ENCODE assay signal across 14 cellular contexts in the genomic region with DNA sequence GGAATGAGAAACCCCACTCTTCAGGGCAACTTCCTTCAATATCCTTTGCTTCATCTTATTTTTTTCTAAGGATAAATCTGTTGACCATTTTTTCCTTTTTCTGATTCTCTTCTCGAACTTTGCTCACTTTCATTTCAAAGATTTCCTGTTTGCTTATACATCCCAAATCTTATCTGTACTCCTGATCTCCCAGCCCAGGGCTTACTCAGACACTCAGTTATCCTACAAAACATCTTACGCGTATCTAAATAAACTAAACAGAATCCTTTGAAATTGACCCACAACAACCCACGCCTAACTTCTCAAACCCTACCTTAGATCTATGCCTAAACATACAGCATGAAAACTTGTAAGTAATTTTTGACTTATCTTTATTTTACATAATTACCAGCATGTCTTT.
DNase-seq lines count a peak whose midpoint lies in the region; ATAC-seq, FAIRE-seq and TF ChIP-seq lines count a peak whose summit lies in the region.
"Had no signal": no experiment of that assay in that cellular context is flagged by ENCODE, and none has a peak within 500 bp of the region (broad histone marks: within the 10 kb centered on the region; RNA-seq: fewer than 3 reads in every experiment).

No MANE protein-coding gene starts in this region.

- no peak overlapping the region for H3K14ac ChIP-seq in neuronal stem cell (ENCODE audit: low read length)

- 16% methylated on average over 4 of the region's 4 CpGs for WGBS in A549 (ENCODE audit: missing lambda C conversion rate)
- WGBS in neuronal stem cell (ENCODE audit: extremely low coverage in 2 of 2, insufficient read length in 2 of 2, insufficient replicate concordance in 1 of 2), 2 donors: 100% methylated on average over 3 of the region's 4 CpGs; no CpG with 5 or more reads in 1 of the 2 donors

- H2BK12ac ChIP-seq in neuronal stem cell (ENCODE audit: low read length): no peak overlapping the region

- H4K91ac ChIP-seq in neuronal stem cell (ENCODE audit: low read depth, low read length, poor library complexity): no peak overlapping the region

- intact Hi-C loops in Caco-2 (cut with micrococcal nuclease; ENCODE audit: unreplicated experiment): no loop called here
- intact Hi-C loops in Panc1 (cut with micrococcal nuclease; ENCODE audit: unreplicated experiment): no loop called here

- no peak for TF ChIP-seq RAD21 in A549 (conservative IDR thresholded peaks at IDR 0.05 in 1 of 2, IDR thresholded peaks at IDR 0.05 in 1 of 2)

- no peaks in the 10 kb centered on the region for H3K9me3 Mint-ChIP-seq in Caco-2 (ENCODE audit: unreplicated experiment)
- H3K9me3 Mint-ChIP-seq: H9 had no signal

- TF ChIP-seq CTCF in A549 (IDR thresholded peaks at IDR 0.05) (no peak), Caco-2 (IDR thresholded peaks at IDR 0.05; ENCODE audit: insufficient read depth in 1 of 2, low read depth in 1 of 2, low read length in 1 of 2, severe bottlenecking in 1 of 2, unreplicated experiment in 1 of 2) (no peak), Panc1 (IDR thresholded peaks at IDR 0.05) (no peak), fibroblast of villous mesenchyme (IDR thresholded peaks at IDR 0.05; ENCODE audit: insufficient read depth, low read depth, low read length) (no peak)

- peaks cover 5% of the 10 kb centered on the region; the same call in 1 of the 2 replicates for H3K36me3 ChIP-seq in Caco-2 (ENCODE audit: control insufficient read depth, insufficient read depth, low read length)
- no peaks in the 10 kb centered on the region for H3K36me3 ChIP-seq in Panc1 (ENCODE audit: control insufficient read depth, insufficient read depth, low read length)
- H3K36me3 ChIP-seq in effector memory CD4-positive, alpha-beta T cell (ENCODE audit: control insufficient read depth, insufficient read depth, low read length): no peaks in the 10 kb centered on the region
- no peaks in the 10 kb centered on the region for H3K36me3 ChIP-seq in neuronal stem cell (replicated peaks in 1 of 2; ENCODE audit: control insufficient read depth in 2 of 2, insufficient read depth in 2 of 2, low read length in 2 of 2)

- H3K4me1 ChIP-seq in A549 (peaks cover 70% of the 10 kb centered on the region), Caco-2 (peaks cover 49% of the 10 kb centered on the region), Panc1 (ENCODE audit: control insufficient read depth, insufficient read depth, low read length) (peaks cover 9% of the 10 kb centered on the region), neuronal stem cell (ENCODE audit: control insufficient read depth in 2 of 2, insufficient read depth in 1 of 2, low read depth in 1 of 2, low read length in 2 of 2) (peaks cover 0 to 1% of the 10 kb centered on the region in 2 donors)
- no peaks in the 10 kb centered on the region for H3K4me1 ChIP-seq in effector memory CD4-positive, alpha-beta T cell (ENCODE audit: control insufficient read depth, insufficient read depth, low read length, poor library complexity, severe bottlenecking)

- H2BK5ac ChIP-seq in neuronal stem cell (ENCODE audit: low read length): no peak overlapping the region

- POLR2A ChIA-PET in A549 (lab: Yijun Ruan, JAX): no interaction called here
- POLR2A ChIA-PET in Caco-2 (lab: Charles Lee): no interaction called here
- POLR2A ChIA-PET in Panc1 (lab: Charles Lee): no interaction called here

- no peak overlapping the region for H3K4ac ChIP-seq in neuronal stem cell (ENCODE audit: low read length)

- BruUV-seq in Caco-2 (replicated peaks; lab: Mats Ljungman, UMichigan): no TSS peak
- no TSS peak for BruUV-seq in Panc1 (replicated peaks; lab: Mats Ljungman, UMichigan)

- H2AFZ ChIP-seq in neuronal stem cell (ENCODE audit: low read length): no peak overlapping the region

- no peak overlapping the region for H3K23ac ChIP-seq in neuronal stem cell (ENCODE audit: low read depth, low read length, poor library complexity)

- TF ChIP-seq POLR2A in A549 (IDR thresholded peaks at IDR 0.05; ENCODE audit: low read length): no peak

- no peak overlapping the region for H2BK15ac ChIP-seq in neuronal stem cell (ENCODE audit: low read length)

- H3K4me2 ChIP-seq in A549 (peak overlapping the region; percentile 68), neuronal stem cell (ENCODE audit: insufficient read depth, low read length, poor library complexity, severe bottlenecking) (no peak overlapping the region)

- no peak overlapping the region for H3K4me3 ChIP-seq in A549
- H3K4me3 ChIP-seq in Caco-2 (ENCODE audit: low read depth, low read length): no peak overlapping the region
- H3K4me3 ChIP-seq in Panc1 (ENCODE audit: low read depth in 2 of 2, low read length in 2 of 2): no peak overlapping the region
- H3K4me3 ChIP-seq in fibroblast of villous mesenchyme (ENCODE audit: low read depth, low read length): no peak overlapping the region
- no peak overlapping the region for H3K4me3 ChIP-seq in effector memory CD4-positive, alpha-beta T cell (ENCODE audit: insufficient read depth, low read depth, low read length, poor library complexity, severe bottlenecking)
- no peak overlapping the region for H3K4me3 ChIP-seq in neuronal stem cell (ENCODE audit: low read length in 2 of 2)

- H3K9me3 ChIP-seq in A549 (no peaks in the 10 kb centered on the region), Caco-2 (no peaks in the 10 kb centered on the region), Panc1 (ENCODE audit: control insufficient read depth, insufficient read depth, low read depth, low read length) (no peaks in the 10 kb centered on the region), neuronal stem cell (replicated peaks in 1 of 2; ENCODE audit: control insufficient read depth in 2 of 2, insufficient read depth in 1 of 2, low read depth in 1 of 2, low read length in 2 of 2) (peaks cover 0 to 5% of the 10 kb centered on the region in 2 donors)
- H3K9me3 ChIP-seq in effector memory CD4-positive, alpha-beta T cell (ENCODE audit: control insufficient read depth, low read length): no peaks in the 10 kb centered on the region

- H3K9ac ChIP-seq in neuronal stem cell (ENCODE audit: low read depth, low read length, poor library complexity): no peak overlapping the region

- peak overlapping the region; percentile 78 for H3K27ac Mint-ChIP-seq in Caco-2 (ENCODE audit: unreplicated experiment)
- H3K27ac Mint-ChIP-seq: B cell, H9 had no signal

- H3K18ac ChIP-seq in neuronal stem cell (ENCODE audit: low read length): no peak overlapping the region

- peaks cover 29% of the 10 kb centered on the region for H3K36me3 Mint-ChIP-seq in Caco-2 (ENCODE audit: insufficient read depth, unreplicated experiment)

- no peaks in the 10 kb centered on the region for H3K79me1 ChIP-seq in neuronal stem cell (ENCODE audit: low read depth, low read length)

- TF ChIP-seq EP300 in A549 (IDR thresholded peaks at IDR 0.05): no peak

- H3K4me1 Mint-ChIP-seq in Caco-2 (ENCODE audit: low read depth, unreplicated experiment): peaks cover 35% of the 10 kb centered on the region
- H3K4me1 Mint-ChIP-seq: B cell had no signal

- H4K8ac ChIP-seq in neuronal stem cell (ENCODE audit: low read depth, low read length): no peak overlapping the region

- in situ Hi-C loops in Panc1 (cut with HindIII; ENCODE audit: low pct_unique_long_range_greater_than_20kb, low sequenced_read_pairs): no loop called here

- peak in 1 of 2 experiments; percentile 46; a peak in 2 of 6 replicates for ATAC-seq in A549
- ATAC-seq in Panc1: no peak

- no peak for FAIRE-seq in A549 (lab: Jason Lieb, UNC)

- H3K27me3 ChIP-seq in Caco-2 (replicated peaks; ENCODE audit: control insufficient read depth, insufficient read depth, low read length) (no peaks in the 10 kb centered on the region), Panc1 (ENCODE audit: control insufficient read depth, insufficient read depth, low read length) (no peaks in the 10 kb centered on the region), neuronal stem cell (ENCODE audit: control insufficient read depth in 3 of 3, insufficient read depth in 3 of 3, low read depth in 1 of 3, low read length in 3 of 3) (no peaks in the 10 kb centered on the region)
- no peaks in the 10 kb centered on the region for H3K27me3 ChIP-seq in effector memory CD4-positive, alpha-beta T cell (replicated peaks; ENCODE audit: control insufficient read depth, insufficient read depth, low read length, poor library complexity, severe bottlenecking)

- H3K27me3 Mint-ChIP-seq in Caco-2 (ENCODE audit: insufficient read depth, unreplicated experiment): no peaks in the 10 kb centered on the region
- H3K27me3 Mint-ChIP-seq: B cell had no signal

- no peak overlapping the region for H2BK120ac ChIP-seq in neuronal stem cell (ENCODE audit: low read depth, low read length)

- peak overlapping the region; percentile 17 for H3K4me3 Mint-ChIP-seq in Caco-2 (ENCODE audit: unreplicated experiment)
- H3K4me3 Mint-ChIP-seq: B cell, H9 had no signal

- no peak overlapping the region for H2AK5ac ChIP-seq in neuronal stem cell (ENCODE audit: low read depth, low read length)

- DNase-seq in A549 (ENCODE audit: low read depth in 1 of 2, low spot score in 1 of 2) (peak in 1 of 2 experiments; percentile 62), Caco-2 (peak in 1 of 2 experiments; percentile 13), Panc1 (ENCODE audit: low read depth, low spot score) (no peak), fibroblast of villous mesenchyme (ENCODE audit: low read depth) (peak; percentile 62), neuronal stem cell (ENCODE audit: low spot score) (no peak)
- DNase-seq in effector memory CD4-positive, alpha-beta T cell: no peak
- DNase-seq in stimulated activated CD4-positive, alpha-beta T cell treated with anti-CD3 and anti-CD28 coated beads, Interleukin-1b, Interleukin-23, amount 100 ng/mL, for 48 hours: no peak
- DNase-seq: DMS 273 treated with DMSO at 0.1 percent for 48 hours, H9, MV-4-11, NCI-H1417 treated with DMSO at 0.1 percent for 48 hours, NCI-H2029, NCI-H510A had no signal

- H3K27ac ChIP-seq in A549: peak overlapping the region; percentile 79 to 83
- H3K27ac ChIP-seq in Panc1 (ENCODE audit: low read length): 0 out of 2 replicates have a peak overlapping the region, but pooled peaks have one; percentile 21
- no peak overlapping the region for H3K27ac ChIP-seq in effector memory CD4-positive, alpha-beta T cell (ENCODE audit: insufficient read depth, low read length, poor library complexity, severe bottlenecking)
- H3K27ac ChIP-seq in neuronal stem cell (replicated peaks; ENCODE audit: low read length): no peak overlapping the region

- CTCF ChIA-PET in A549 (lab: Yijun Ruan, JAX): interaction anchor here (0.6 to 1.6 kb wide), 2 partner anchors 34 to 674 kb away, joined by 3 to 7 read pairs; no protein-coding TSS in a partner anchor
- CTCF ChIA-PET in Caco-2 (lab: Charles Lee): no interaction called here
- CTCF ChIA-PET in Panc1 (lab: Charles Lee): no interaction called here

TF ChIP-seq in A549, 52 proteins besides CTCF, POLR2A, EP300 and RAD21 (continues in another document):
- no peak for TF ChIP-seq NFE2L2 (conservative IDR thresholded peaks at IDR 0.05; ENCODE audit: low read length)

Comparison
In these comparisons a context has a peak if more than half of its experiments do, and no peak if none do; other contexts are left out.
1. H3K27ac ChIP-seq: peak in A549 (2 of 2) and Panc1 (single experiment); none in effector memory CD4-positive, alpha-beta T cell (single experiment) and neuronal stem cell (single experiment).